35 cellular contexts compared by ENCODE assay signal in genomic region chr15:25189551-25189950, GRCh38.
"Had no signal": no experiment of that assay in that cellular context is flagged by ENCODE, and none has a peak within 500 bp of the region (broad histone marks: within the 10 kb centered on the region; RNA-seq: fewer than 3 reads in every experiment).

No MANE protein-coding gene starts in this region.

- ATAC-seq: activated naive CD4-positive, alpha-beta T cell treated with anti-CD3 and anti-CD28 coated beads, Interleukin-2, amount 50 U/mL, for 72 hours; activated naive CD8-positive, alpha-beta T cell treated with anti-CD3 and anti-CD28 coated beads, Interleukin-2, amount 50 U/mL, for 24 hours; activated T-cell treated with anti-CD3 and anti-CD28 coated beads, Interleukin-2, amount 50 U/mL, for 4 hours; activated T-cell treated with anti-CD3 and anti-CD28 coated beads, Interleukin-2, amount 50 U/mL, for 72 hours; activated T-helper 17 cell treated with anti-CD3 and anti-CD28 coated beads, Interleukin-2, amount 50 U/mL, for 72 hours; body of pancreas had no signal

- H3K9me3 ChIP-seq: adrenal gland had no signal

- H3K4me3 ChIP-seq: adrenal gland, ascending aorta, body of pancreas, breast epithelium, cardiac muscle cell had no signal

- H3K36me3 ChIP-seq: adrenal gland, ascending aorta, brain microvascular endothelial cell, breast epithelium, cardiac muscle cell had no signal

- H3K27me3 ChIP-seq: adrenal gland, ascending aorta, body of pancreas, brain microvascular endothelial cell, breast epithelium, cardiac muscle cell had no signal

- H3K27ac ChIP-seq: adrenal gland, ascending aorta, body of pancreas, brain microvascular endothelial cell, breast epithelium, cardiac muscle cell had no signal

- H3K4me1 ChIP-seq: adrenal gland, ascending aorta, body of pancreas, breast epithelium had no signal

- FAIRE-seq: astrocyte, bronchial epithelial cell had no signal

- DNase-seq: activated effector memory CD4-positive, alpha-beta T cell treated with anti-CD3 and anti-CD28 coated beads, Interleukin-2, amount 50 U/mL, for 16 hours; activated effector memory CD4-positive, alpha-beta T cell treated with Interleukin-2 at 50 U/mL for 16 hours; activated gamma-delta T cell; activated gamma-delta T cell treated with Interleukin-2 at 50 U/mL for 16 hours; activated naive CD4-positive, alpha-beta T cell; activated naive CD4-positive, alpha-beta T cell treated with anti-CD3 and anti-CD28 coated beads for 36 hours; activated naive CD4-positive, alpha-beta T cell treated with anti-CD3 and anti-CD28 coated beads, Interleukin-2, amount 10 ng/mL, durations not matched to agents 7 days and 5 days; activated naive CD4-positive, alpha-beta T cell treated with anti-CD3 and anti-CD28 coated beads, Interleukin-2, amount 50 U/mL, for 16 hours; activated naive CD4-positive, alpha-beta T cell treated with Interleukin-2 at 50 U/mL for 16 hours; activated naive CD8-positive, alpha-beta T cell treated with anti-CD3 and anti-CD28 coated beads for 36 hours; activated naive CD8-positive, alpha-beta T cell treated with anti-CD3 and anti-CD28 coated beads, Interleukin-2, amount 10 ng/mL, durations not matched to agents 7 days and 5 days; activated naive CD8-positive, alpha-beta T cell treated with anti-CD3 and anti-CD28 coated beads, Interleukin-2, amount 50 U/mL, for 24 hours; activated T-cell treated with anti-CD3 and anti-CD28 coated beads for 4 hours; activated T-cell treated with anti-CD3 and anti-CD28 coated beads, Interleukin-2, amount 50 U/mL, for 1 hour; activated T-cell treated with anti-CD3 and anti-CD28 coated beads, Interleukin-2, amount 50 U/mL, for 24 hours; activated T-cell treated with anti-CD3 and anti-CD28 coated beads, Interleukin-2, amount 50 U/mL, for 4 hours; activated T-cell treated with anti-CD3 and anti-CD28 coated beads, Interleukin-2, amount 50 U/mL, for 48 hours; activated T-cell treated with anti-CD3 and anti-CD28 coated beads, Interleukin-2, amount 50 U/mL, for 72 hours; adrenal gland; amniotic stem cell; amygdala; anterior cingulate cortex; aorta; body of pancreas; brain microvascular endothelial cell; caudate nucleus; central memory CD4-positive, alpha-beta T cell; cerebellar nuclear complex had no signal
